8 cellular contexts compared by ENCODE assay signal in genomic region chr2:241508240-241508509, GRCh38. TPM values are rescaled to one million over a fixed set of nuclear protein-coding genes. Genes with fewer than 3 reads are reported as not detected.
DNase-seq lines count a peak whose midpoint lies in the region; ATAC-seq and TF ChIP-seq lines count a peak whose summit lies in the region.

No MANE protein-coding gene starts in this region.

- intact Hi-C loops in adrenal gland (cut with DNase I) = loop anchor here in 1 of 2 donors (10.0 kb wide), 1 partner anchor 143 kb away; no protein-coding TSS in a partner anchor

- no peaks in the 10 kb centered on the region for H3K27me3 ChIP-seq in BLaER1
- no peaks in the 10 kb centered on the region for H3K27me3 ChIP-seq in HL-60 (ENCODE audit: insufficient read depth, poor library complexity, severe bottlenecking)
- no peaks in the 10 kb centered on the region for H3K27me3 ChIP-seq in adrenal gland
- no peaks in the 10 kb centered on the region for H3K27me3 ChIP-seq in kidney epithelial cell (ENCODE audit: control insufficient read depth, insufficient read depth, low read length)
- no peaks in the 10 kb centered on the region for H3K27me3 ChIP-seq in subcutaneous abdominal adipose tissue (ENCODE audit: control insufficient read depth in 5 of 5, insufficient read depth in 4 of 5, low read length in 5 of 5)

- peaks cover 47% of the 10 kb centered on the region for H4K20me1 ChIP-seq in BLaER1

- H3K4me1 ChIP-seq in BLaER1 (peaks cover 34% of the 10 kb centered on the region), adrenal gland (replicated peaks in 1 of 2) (peaks cover 21 to 28% of the 10 kb centered on the region in 2 donors), subcutaneous abdominal adipose tissue (ENCODE audit: control insufficient read depth in 5 of 5, insufficient read depth in 5 of 5, low read length in 5 of 5) (peaks cover 7 to 42% (median 35%) of the 10 kb centered on the region in 5 donors)

- ATAC-seq in GM19397 (IDR thresholded peaks at IDR 0.05; ENCODE audit: unreplicated experiment) = peak; percentile 36
- ATAC-seq in GM18520 (IDR thresholded peaks at IDR 0.05; ENCODE audit: unreplicated experiment) = no peak

- H3K27ac ChIP-seq in BLaER1 = peak overlapping the region; percentile 88
- H3K27ac ChIP-seq in HL-60 (replicated peaks) = no peak overlapping the region
- peak overlapping the region in 4 of 5 donors; percentile 54 to 89 (median 72) for H3K27ac ChIP-seq in adrenal gland
- no peak overlapping the region for H3K27ac ChIP-seq in subcutaneous abdominal adipose tissue (ENCODE audit: low read depth, low read length)

- DNase-seq in HL-60 (ENCODE audit: low read depth in 1 of 2, low spot score in 1 of 2) (no peak), adrenal gland (no peak), kidney epithelial cell (ENCODE audit: low read depth) (no peak), NCI-H748 (lab: John Stamatoyannopoulos, UW; ENCODE audit: unreplicated experiment) (no peak)

- no peaks in the 10 kb centered on the region for H3K9me3 ChIP-seq in BLaER1
- H3K9me3 ChIP-seq in adrenal gland (replicated peaks in 1 of 3) = no peaks in the 10 kb centered on the region
- H3K9me3 ChIP-seq in subcutaneous abdominal adipose tissue (ENCODE audit: control insufficient read depth in 5 of 5, low read length in 5 of 5) = no peaks in the 10 kb centered on the region

- 1 to 3% (median 2%) methylated on average over 8 to 35 of the region's 35 CpGs; no CpG with 5 or more reads in 1 of the 4 donors for WGBS in adrenal gland, 4 donors

- H3K36me3 ChIP-seq in BLaER1 (peaks cover 30% of the 10 kb centered on the region), adrenal gland (replicated peaks in 1 of 2) (no peaks in the 10 kb centered on the region), kidney epithelial cell (ENCODE audit: control insufficient read depth, insufficient read depth, low read length) (peaks cover 2% of the 10 kb centered on the region), subcutaneous abdominal adipose tissue (ENCODE audit: control insufficient read depth in 5 of 5, insufficient read depth in 5 of 5, low read length in 5 of 5) (peaks cover 0 to 7% (median 0%) of the 10 kb centered on the region in 5 donors)

- TF ChIP-seq CTCF in HL-60 (IDR thresholded peaks at IDR 0.05; ENCODE audit: insufficient read depth, low read length) (no peak), adrenal gland (IDR thresholded peaks at IDR 0.05) (peak in 1 of 6 experiments; percentile 12), kidney epithelial cell (IDR thresholded peaks at IDR 0.05; ENCODE audit: insufficient read depth, low read length, poor library complexity, severe bottlenecking) (no peak)

- peak overlapping the region; percentile 92 for H3K4me3 ChIP-seq in BLaER1
- H3K4me3 ChIP-seq in HL-60 (replicated peaks; ENCODE audit: insufficient read depth, low read length) = peak overlapping the region; percentile 77
- H3K4me3 ChIP-seq in adrenal gland = peak overlapping the region in 3 of 4 donors; percentile 39 to 90 (median 60)
- H3K4me3 ChIP-seq in kidney epithelial cell (ENCODE audit: low read depth, low read length) = peak overlapping the region; percentile 63
- H3K4me3 ChIP-seq in subcutaneous abdominal adipose tissue (ENCODE audit: low read depth in 1 of 5, low read length in 5 of 5) = peak overlapping the region in 4 of 5 donors; percentile 76 to 91 (median 84)

- peak overlapping the region; percentile 96 for H3K4me2 ChIP-seq in BLaER1

- TF ChIP-seq POLR2A in adrenal gland (IDR thresholded peaks at IDR 0.05) = no peak

- H3K9ac ChIP-seq in BLaER1 (peak overlapping the region; percentile 92), subcutaneous abdominal adipose tissue (ENCODE audit: low read length in 5 of 5) (peak overlapping the region in 3 of 5 donors; percentile 29 to 85 (median 71))

RNA-seq across cellular contexts. Expression of gene STK25, which starts 0.2 kb away (rescaled TPM):
- total RNA-seq in adrenal gland = 100 to 1,000 TPM in 7 of 8 donors, 10 to 100 TPM in 1; 71.4 to 352 (median 167) TPM
- 100 to 1,000 TPM; 100 to 318 (median 246) TPM for polyA plus RNA-seq in adrenal gland
- total RNA-seq in kidney epithelial cell = 271 and 316 TPM in 2 replicates

RNA-seq across cellular contexts. Expression of gene BOK, which starts 50.4 kb away (rescaled TPM):
- 10 to 100 TPM; 10.3 to 41.7 (median 16.7) TPM for total RNA-seq in adrenal gland
- polyA plus RNA-seq in adrenal gland = 10 to 100 TPM in 1 of 3 donors, 1 to 10 TPM in 2; 2.9 to 19.3 (median 7.8) TPM
- total RNA-seq in kidney epithelial cell = 86.8 and 93.7 TPM in 2 replicates

Comparison
In these comparisons a context has a peak if more than half of its experiments do, and no peak if none do; other contexts are left out.
1. H3K27ac ChIP-seq: peak in BLaER1 (single experiment) and adrenal gland (4 of 5); none in HL-60 (single experiment) and subcutaneous abdominal adipose tissue (single experiment).
2. Peak in every context shown above with its lines, with median percentiles within 50 percentile points of each other: H3K4me3 ChIP-seq.